Comparison of ENCODE assay signal across 12 cellular contexts in genomic region chr17:79747508-79748295, GRCh38.
DNase-seq lines count a peak whose midpoint lies in the region; ATAC-seq lines count a peak whose summit lies in the region.
"Had no signal": no experiment of that assay in that cellular context is flagged by ENCODE, and none has a peak within 500 bp of the region (broad histone marks: within the 10 kb centered on the region; RNA-seq: fewer than 3 reads in every experiment).

No MANE protein-coding gene starts in this region.

- peak overlapping the region; percentile 60 for H3K4me3 ChIP-seq in NT2/D1 (ENCODE audit: insufficient read length, low read depth)
- H3K4me3 ChIP-seq in iPS DF 6.9 (ENCODE audit: low read length) = peak overlapping the region; percentile 26; the same call in 1 of the 2 replicates

- H3K4me1 Mint-ChIP-seq in activated naive CD4-positive, alpha-beta T cell treated with anti-CD3 and anti-CD28 coated beads, Interleukin-2, amount 50 U/mL, for 24 hours = peaks cover 23% of the 10 kb centered on the region
- peaks cover 34% of the 10 kb centered on the region for H3K4me1 Mint-ChIP-seq in stimulated activated naive CD8-positive, alpha-beta T cell treated with anti-CD3 and anti-CD28 coated beads, Interleukin-15, amount 100 ng/mL, for 72 hours

- no peak overlapping the region for H3K27ac ChIP-seq in iPS DF 6.9 (ENCODE audit: low read length)

- no peaks in the 10 kb centered on the region for H3K36me3 Mint-ChIP-seq in activated naive CD4-positive, alpha-beta T cell treated with anti-CD3 and anti-CD28 coated beads, Interleukin-2, amount 50 U/mL, for 24 hours
- H3K36me3 Mint-ChIP-seq: CD14-positive monocyte had no signal

- no CpG with 5 or more reads among the region's 74 CpGs for WGBS in iPS DF 6.9 (ENCODE audit: insufficient coverage, insufficient read length)

- H3K9ac ChIP-seq in NT2/D1 (ENCODE audit: insufficient read length, low read depth) = peak overlapping the region; percentile 77

- H3K4me3 Mint-ChIP-seq in activated naive CD4-positive, alpha-beta T cell treated with anti-CD3 and anti-CD28 coated beads, Interleukin-2, amount 50 U/mL, for 24 hours = peak overlapping the region; percentile 58
- H3K4me3 Mint-ChIP-seq in stimulated activated naive CD8-positive, alpha-beta T cell treated with anti-CD3 and anti-CD28 coated beads, Interleukin-15, amount 100 ng/mL, for 72 hours = peak overlapping the region; percentile 53 to 73

- H3K36me3 ChIP-seq in NT2/D1 (ENCODE audit: insufficient read depth, insufficient read length, low read length) (no peaks in the 10 kb centered on the region), iPS DF 6.9 (ENCODE audit: control insufficient read depth, insufficient read depth, low read length) (no peaks in the 10 kb centered on the region)

- ATAC-seq in stimulated activated naive CD8-positive, alpha-beta T cell treated with anti-CD3 and anti-CD28 coated beads, Interleukin-15, amount 100 ng/mL, for 72 hours = peak; percentile 21
- no peak for ATAC-seq in HG03342 (IDR thresholded peaks at IDR 0.05; ENCODE audit: unreplicated experiment)

- DNase-seq in activated naive CD4-positive, alpha-beta T cell treated with Interleukin-2 at 50 U/mL for 16 hours = no peak
- DNase-seq in NT2/D1 (ENCODE audit: low read depth, low spot score) (no peak), iPS DF 6.9 (ENCODE audit: low read depth, low spot score) (no peak), KG1 (lab: John Stamatoyannopoulos, UW) (no peak), NCI-H226 (no peak)
- DNase-seq in stimulated activated naive CD8-positive, alpha-beta T cell treated with anti-CD3 and anti-CD28 coated beads, Interleukin-15, amount 100 ng/mL, for 72 hours = no peak
- DNase-seq: activated T-cell treated with anti-CD3 and anti-CD28 coated beads, Interleukin-2, amount 50 U/mL, for 4 hours; effector CD4-positive, alpha-beta T cell; NCI-H2081 had no signal

- H3K27ac Mint-ChIP-seq in activated naive CD4-positive, alpha-beta T cell treated with anti-CD3 and anti-CD28 coated beads, Interleukin-2, amount 50 U/mL, for 24 hours = no peak overlapping the region
- H3K27ac Mint-ChIP-seq in stimulated activated naive CD8-positive, alpha-beta T cell treated with anti-CD3 and anti-CD28 coated beads, Interleukin-15, amount 100 ng/mL, for 72 hours = no peak overlapping the region
- H3K27ac Mint-ChIP-seq: CD14-positive monocyte had no signal

- H3K9me3 ChIP-seq in NT2/D1 (ENCODE audit: insufficient read depth, low read length) (no peaks in the 10 kb centered on the region), iPS DF 6.9 (ENCODE audit: control insufficient read depth, insufficient read depth, low read length) (no peaks in the 10 kb centered on the region)

- no peaks in the 10 kb centered on the region for H3K9me3 Mint-ChIP-seq in activated naive CD4-positive, alpha-beta T cell treated with anti-CD3 and anti-CD28 coated beads, Interleukin-2, amount 50 U/mL, for 24 hours
- H3K9me3 Mint-ChIP-seq in stimulated activated naive CD8-positive, alpha-beta T cell treated with anti-CD3 and anti-CD28 coated beads, Interleukin-15, amount 100 ng/mL, for 72 hours = no peaks in the 10 kb centered on the region
- H3K9me3 Mint-ChIP-seq: activated T-cell treated with anti-CD3 and anti-CD28 coated beads, Interleukin-2, amount 50 U/mL, for 4 hours had no signal

- H3K4me1 ChIP-seq in NT2/D1 (ENCODE audit: insufficient read depth, insufficient read length) (peaks cover 12% of the 10 kb centered on the region), iPS DF 6.9 (ENCODE audit: control insufficient read depth, insufficient read depth, low read length) (peaks cover 5% of the 10 kb centered on the region)

- peaks cover 43% of the 10 kb centered on the region for H3K27me3 ChIP-seq in NT2/D1 (ENCODE audit: insufficient read depth, insufficient read length)
- peaks cover 15% of the 10 kb centered on the region for H3K27me3 ChIP-seq in iPS DF 6.9 (ENCODE audit: control insufficient read depth, insufficient read depth, low read length)

- peaks cover 27% of the 10 kb centered on the region for H3K27me3 Mint-ChIP-seq in activated naive CD4-positive, alpha-beta T cell treated with anti-CD3 and anti-CD28 coated beads, Interleukin-2, amount 50 U/mL, for 24 hours
- H3K27me3 Mint-ChIP-seq in stimulated activated naive CD8-positive, alpha-beta T cell treated with anti-CD3 and anti-CD28 coated beads, Interleukin-15, amount 100 ng/mL, for 72 hours = peaks cover 73% of the 10 kb centered on the region
